ENCODE assay signal across 8 cellular contexts in genomic region chr17:38663125-38663751, GRCh38. TPM values are rescaled to one million over a fixed set of nuclear protein-coding genes. Genes with fewer than 3 reads are reported as not detected.
DNase-seq lines count a peak whose midpoint lies in the region; ATAC-seq, FAIRE-seq and TF ChIP-seq lines count a peak whose summit lies in the region.

No MANE protein-coding gene starts in this region.

- TF ChIP-seq CTCF in Calu3 (IDR thresholded peaks at IDR 0.05; ENCODE audit: unreplicated experiment), result peak; percentile 100
- TF ChIP-seq CTCF in fibroblast of villous mesenchyme (IDR thresholded peaks at IDR 0.05; ENCODE audit: insufficient read depth, low read depth, low read length), result peak; percentile 84

- CTCF ChIA-PET in Calu3 (lab: Charles Lee), result interaction anchor here (0.5 to 10.9 kb wide), 58 partner anchors 11 to 1292 kb away, joined by 3 to 496 read pairs (median 5); partner anchors contain the start of genes MLLT6 and SRCIN1

- H3K4me3 ChIP-seq in fibroblast of villous mesenchyme (ENCODE audit: low read depth, low read length), result no peak overlapping the region

- DNase-seq in Calu3 (peak; percentile 99), HTR-8/SVneo (ENCODE audit: insufficient read length, low spot score) (peak; percentile 87), NCI-H748 (lab: John Stamatoyannopoulos, UW; ENCODE audit: unreplicated experiment) (peak; percentile 81), fibroblast of villous mesenchyme (ENCODE audit: low read depth) (peak; percentile 39), nucleus accumbens (lab: John Stamatoyannopoulos, UW) (peak in 45 of 56 donors; percentile 8 to 83 (median 47))
- DNase-seq in activated CD8-positive, alpha-beta memory T cell treated with anti-CD3 and anti-CD28 coated beads, Interleukin-2, amount 50 U/mL, for 4 hours, result peak; percentile 37

- H3K27ac Mint-ChIP-seq in Calu3 (ENCODE audit: unreplicated experiment), result no peak overlapping the region

- BruUV-seq in Calu3 (replicated peaks; lab: Mats Ljungman, UMichigan), result no TSS peak

- H3K36me3 Mint-ChIP-seq in Calu3 (ENCODE audit: insufficient read depth, unreplicated experiment), result no peaks in the 10 kb centered on the region

- no peak for FAIRE-seq in HTR-8/SVneo (lab: Jason Lieb, UNC)

- H3K27me3 Mint-ChIP-seq in Calu3 (ENCODE audit: unreplicated experiment), result peaks cover 38% of the 10 kb centered on the region

- intact Hi-C loops in Calu3 (cut with micrococcal nuclease; ENCODE audit: unreplicated experiment), result loop anchor here (1.0 to 2.0 kb wide), 5 partner anchors 56 to 240 kb away; no protein-coding TSS in a partner anchor

- H3K4me3 Mint-ChIP-seq in Calu3 (ENCODE audit: low read depth, unreplicated experiment), result no peak overlapping the region

- H3K9me3 Mint-ChIP-seq in Calu3 (ENCODE audit: low read depth, unreplicated experiment), result no peaks in the 10 kb centered on the region

- H3K4me1 Mint-ChIP-seq in Calu3 (ENCODE audit: low read depth, unreplicated experiment), result peaks cover 24% of the 10 kb centered on the region

- ATAC-seq in GM21737 (IDR thresholded peaks at IDR 0.05; ENCODE audit: unreplicated experiment) (no peak), GM21619 (IDR thresholded peaks at IDR 0.05; ENCODE audit: unreplicated experiment) (no peak)

RNA-seq across cellular contexts. Expression of gene EPOP, which starts 11.5 kb away (rescaled TPM):
- total RNA-seq in Calu3 (2022) (15.3 and 20.9 TPM in 2 replicates), fibroblast of villous mesenchyme (0.97 and 1.3 TPM in 2 replicates)

RNA-seq across cellular contexts. Expression of gene MLLT6, which starts 41.8 kb away (rescaled TPM):
- total RNA-seq in Calu3 (2022) (463 and 498 TPM in 2 replicates), fibroblast of villous mesenchyme (24.2 and 25.5 TPM in 2 replicates)

RNA-seq across cellular contexts. Expression of gene SRCIN1, which starts 57.5 kb away (rescaled TPM):
- 46.6 and 46.7 TPM in 2 replicates for total RNA-seq in Calu3 (2022)
- total RNA-seq in fibroblast of villous mesenchyme, result not detected in 2 replicates

Comparison
In these comparisons a context has a peak if more than half of its experiments do, and no peak if none do; other contexts are left out.
1. DNase-seq: peak in every context shown above with its lines; median percentile 99 in Calu3; 87 in HTR-8/SVneo; 81 in NCI-H748; 47 in nucleus accumbens; 39 in fibroblast of villous mesenchyme; 37 in activated CD8-positive, alpha-beta memory T cell treated with anti-CD3 and anti-CD28 coated beads, Interleukin-2, amount 50 U/mL, for 4 hours.
2. RNA of gene MLLT6, which starts 41.8 kb away (total RNA-seq): 463 to 498 TPM in Calu3; 24.2 to 25.5 TPM in fibroblast of villous mesenchyme; every median in the first group is over 10 times any median in the second.
3. RNA of gene SRCIN1, which starts 57.5 kb away (total RNA-seq): 46.6 to 46.7 TPM in Calu3; not detected in fibroblast of villous mesenchyme; every median in the first group is over 10 times any median in the second.